15 cellular contexts compared by ENCODE assay signal in the genomic region with DNA sequence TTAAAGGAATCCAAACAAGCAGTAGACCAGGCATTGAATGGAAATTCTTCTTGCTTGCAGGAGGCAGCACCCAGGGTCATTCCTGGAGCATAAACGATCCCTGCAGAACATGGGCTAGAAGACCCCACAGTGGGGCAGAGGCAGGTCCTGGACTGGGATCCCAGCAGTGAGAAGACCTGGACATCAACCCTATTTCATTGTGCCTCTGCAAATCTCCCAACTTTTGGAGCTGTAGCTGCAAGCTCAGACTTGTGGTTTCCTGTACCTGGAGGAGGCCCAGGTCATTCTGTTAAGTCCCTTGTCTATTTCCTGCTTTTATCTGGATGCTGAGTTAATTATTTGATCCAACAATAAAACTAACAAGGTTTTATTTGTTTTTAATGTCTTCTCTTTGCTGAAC.
DNase-seq lines count a peak whose midpoint lies in the region; ATAC-seq, FAIRE-seq and TF ChIP-seq lines count a peak whose summit lies in the region.
"Had no signal": no experiment of that assay in that cellular context is flagged by ENCODE, and none has a peak within 500 bp of the region (broad histone marks: within the 10 kb centered on the region; RNA-seq: fewer than 3 reads in every experiment).

No MANE protein-coding gene starts in this region.

- ATAC-seq in PC-3, result 0 out of 2 replicates have a peak, but pooled peaks have one; percentile 7
- ATAC-seq in GM19452 (IDR thresholded peaks at IDR 0.05; ENCODE audit: unreplicated experiment), result no peak
- ATAC-seq: CD8-positive, alpha-beta T cell had no signal

- H3K9me3 ChIP-seq in PC-3 (ENCODE audit: low read length) (no peaks in the 10 kb centered on the region), keratinocyte (ENCODE audit: control insufficient read depth, low read depth, low read length) (no peaks in the 10 kb centered on the region), Karpas-422 (ENCODE audit: low read length) (no peaks in the 10 kb centered on the region)

- CTCF ChIA-PET in GM10248 (lab: Yijun Ruan, JAX), result interaction anchor here (1.2 kb wide), 1 partner anchor 200 kb away, joined by 3 read pairs; no protein-coding TSS in a partner anchor
- CTCF ChIA-PET in PC-3 (lab: Charles Lee), result interaction anchor here (1.6 kb wide), 1 partner anchor 59 kb away, joined by 7 read pairs; no protein-coding TSS in a partner anchor

- dilution Hi-C loops in keratinocyte (cut with MboI; ENCODE audit: extremely low pct_ligation_motif_present, low sequenced_read_pairs), result no loop called here

- H3K9me1 ChIP-seq in keratinocyte (ENCODE audit: control insufficient read depth, extremely low read depth, insufficient read depth, low read length), result no peaks in the 10 kb centered on the region

- H3K4me3 ChIP-seq in PC-3 (ENCODE audit: low read length) (no peak overlapping the region), bronchial epithelial cell (ENCODE audit: low read depth, low read length) (no peak overlapping the region), keratinocyte (ENCODE audit: control insufficient read depth in 2 of 3, extremely low read depth in 1 of 3, insufficient read depth in 2 of 3, low read depth in 1 of 3, low read length in 3 of 3) (peak overlapping the region in 1 of 3 experiments; percentile 27), Karpas-422 (ENCODE audit: low read length) (no peak overlapping the region)

- H3K36me3 ChIP-seq in PC-3 (ENCODE audit: low read depth, low read length) (no peaks in the 10 kb centered on the region), bronchial epithelial cell (ENCODE audit: control insufficient read depth, insufficient read depth, low read length) (no peaks in the 10 kb centered on the region), keratinocyte (ENCODE audit: control insufficient read depth in 2 of 2, extremely low read depth in 1 of 2, insufficient read depth in 2 of 2, low read length in 2 of 2) (no peaks in the 10 kb centered on the region), Karpas-422 (ENCODE audit: insufficient read depth, low read length) (no peaks in the 10 kb centered on the region)

- H3K4me2 ChIP-seq in PC-3 (ENCODE audit: low read length) (no peak overlapping the region), keratinocyte (ENCODE audit: control insufficient read depth, extremely low read depth, insufficient read depth, low read depth, low read length) (peak overlapping the region; percentile 58), Karpas-422 (ENCODE audit: low read depth, low read length, poor library complexity, severe bottlenecking) (no peak overlapping the region)

- H3K79me2 ChIP-seq in PC-3 (ENCODE audit: low read length) (no peaks in the 10 kb centered on the region), keratinocyte (ENCODE audit: control insufficient read depth, insufficient read depth, low read length) (no peaks in the 10 kb centered on the region), Karpas-422 (ENCODE audit: low read length) (no peaks in the 10 kb centered on the region)

- H3K9me2 ChIP-seq in PC-3 (replicated peaks; ENCODE audit: low read length), result no peaks in the 10 kb centered on the region
- no peaks in the 10 kb centered on the region for H3K9me2 ChIP-seq in Karpas-422 (replicated peaks; ENCODE audit: insufficient read depth, low read length)

- H2AFZ ChIP-seq in PC-3 (ENCODE audit: low read length) (no peak overlapping the region), keratinocyte (ENCODE audit: control insufficient read depth, low read length) (no peak overlapping the region), Karpas-422 (ENCODE audit: low read length) (no peak overlapping the region)

- H3K27ac ChIP-seq in PC-3 (ENCODE audit: low read length) (no peak overlapping the region), keratinocyte (ENCODE audit: control insufficient read depth, insufficient read depth, low read length) (no peak overlapping the region), Karpas-422 (ENCODE audit: low read length) (no peak overlapping the region)
- H3K27ac ChIP-seq: 22Rv1 had no signal

- no peaks in the 10 kb centered on the region for H3K4me1 ChIP-seq in PC-3 (ENCODE audit: insufficient read depth, low read length)
- peaks cover 10% of the 10 kb centered on the region for H3K4me1 ChIP-seq in keratinocyte (ENCODE audit: control insufficient read depth, extremely low read depth, insufficient read depth, low read length)
- no peaks in the 10 kb centered on the region for H3K4me1 ChIP-seq in Karpas-422 (ENCODE audit: low read length)

- no peaks in the 10 kb centered on the region for H4K20me1 ChIP-seq in PC-3 (ENCODE audit: low read length)
- no peaks in the 10 kb centered on the region for H4K20me1 ChIP-seq in keratinocyte (ENCODE audit: control insufficient read depth, extremely low read depth, insufficient read depth, low read length)
- H4K20me1 ChIP-seq in Karpas-422 (ENCODE audit: insufficient read depth, low read depth, low read length), result no peaks in the 10 kb centered on the region

- intact Hi-C loops in PC-3 (cut with micrococcal nuclease), result loop anchor here (10.0 kb wide), 1 partner anchor 736 kb away; no protein-coding TSS in a partner anchor

- DNase-seq in GM10248 (ENCODE audit: extremely low spot score) (peak; percentile 2), PC-3 (no peak), bronchial epithelial cell (ENCODE audit: low read depth) (peak; percentile 83), keratinocyte (ENCODE audit: low read depth, low spot score) (no peak), MV-4-11 (lab: John Stamatoyannopoulos, UW) (no peak), DMS 273 treated with DMSO at 0.1 percent for 48 hours (lab: John Stamatoyannopoulos, UW) (no peak), Karpas-422 (no peak)
- DNase-seq: CD8-positive, alpha-beta T cell; DMS53; GF-D8; GOT3; H9 had no signal

- FAIRE-seq in bronchial epithelial cell (lab: Jason Lieb, UNC) (no peak), keratinocyte (lab: Jason Lieb, UNC) (peak; percentile 53)
- FAIRE-seq: GM18507 had no signal

- TF ChIP-seq CTCF in GM10248 (IDR thresholded peaks at IDR 0.05; ENCODE audit: control extremely low read depth, extremely low read depth, low read depth, missing control alignments), result no peak
- no peak for TF ChIP-seq CTCF in PC-3 (conservative IDR thresholded peaks at IDR 0.05; ENCODE audit: low read depth, low read length)
- no peak for TF ChIP-seq CTCF in bronchial epithelial cell (IDR thresholded peaks at IDR 0.05; ENCODE audit: insufficient read depth, low read length, severe bottlenecking)
- no peak for TF ChIP-seq CTCF in keratinocyte (optimal IDR thresholded peaks at IDR 0.05 in 1 of 3, IDR thresholded peaks at IDR 0.05 in 1 of 3, conservative IDR thresholded peaks at IDR 0.05 in 1 of 3; ENCODE audit: extremely low read depth in 1 of 3, insufficient read depth in 2 of 3, low read length in 3 of 3)

- BruUV-seq in PC-3 (replicated peaks; lab: Mats Ljungman, UMichigan), result no TSS peak

- H3K9ac ChIP-seq in PC-3 (ENCODE audit: low read length), result no peak overlapping the region
- no peak overlapping the region for H3K9ac ChIP-seq in keratinocyte (ENCODE audit: control insufficient read depth, extremely low read depth, insufficient read depth, low read length)
- H3K9ac ChIP-seq in Karpas-422 (ENCODE audit: low read length), result no peak overlapping the region

- POLR2A ChIA-PET in GM10248 (lab: Yijun Ruan, JAX) (no interaction called here), PC-3 (lab: Charles Lee; ENCODE audit: unreplicated experiment) (interaction anchor here (0.6 to 0.7 kb wide), 3 partner anchors 30 to 106 kb away, joined by 3 to 6 read pairs (median 4); no protein-coding TSS in a partner anchor)

- H3F3A ChIP-seq in PC-3 (ENCODE audit: low read length, unreplicated experiment), result no peaks in the 10 kb centered on the region

- peaks cover 5% of the 10 kb centered on the region; the same call in 1 of the 2 replicates for H3K27me3 ChIP-seq in PC-3 (ENCODE audit: low read length)
- H3K27me3 ChIP-seq in bronchial epithelial cell (ENCODE audit: control insufficient read depth, insufficient read depth, low read length), result no peaks in the 10 kb centered on the region
- peaks cover 12% of the 10 kb centered on the region for H3K27me3 ChIP-seq in keratinocyte (ENCODE audit: control insufficient read depth, extremely low read depth, insufficient read depth, low read length)
- no peaks in the 10 kb centered on the region for H3K27me3 ChIP-seq in Karpas-422 (ENCODE audit: low read length)

Comparison
In these comparisons a context has a peak if more than half of its experiments do, and no peak if none do; other contexts are left out.
1. DNase-seq: peak in GM10248 (single experiment) and bronchial epithelial cell (single experiment); none in PC-3 (single experiment), keratinocyte (single experiment), MV-4-11 (single experiment), DMS 273 treated with DMSO at 0.1 percent for 48 hours (single experiment) and Karpas-422 (single experiment).